18 cellular contexts compared by ENCODE assay signal in genomic region chr14:94317259-94317658, GRCh38. TPM values are rescaled to one million over a fixed set of nuclear protein-coding genes. Genes with fewer than 3 reads are reported as not detected.
DNase-seq lines count a peak whose midpoint lies in the region; ATAC-seq, FAIRE-seq and TF ChIP-seq lines count a peak whose summit lies in the region.
"Had no signal": no experiment of that assay in that cellular context is flagged by ENCODE, and none has a peak within 500 bp of the region (broad histone marks: within the 10 kb centered on the region; RNA-seq: fewer than 3 reads in every experiment).

No MANE protein-coding gene starts in this region.

- intact Hi-C loops in left cardiac atrium (cut with DNase I): no loop called here
- intact Hi-C loops in aorta (cut with DNase I): no loop called here

- no peaks in the 10 kb centered on the region for H3K9me3 ChIP-seq in mucosa of rectum (ENCODE audit: control insufficient read depth in 2 of 2, low read length in 2 of 2)
- H3K9me3 ChIP-seq in aorta (ENCODE audit: control insufficient read depth, low read length): no peaks in the 10 kb centered on the region
- H3K9me3 ChIP-seq: BLaER1 had no signal

- DNase-seq in bronchial epithelial cell (ENCODE audit: low read depth) (peak; percentile 24), left cardiac atrium (peak; percentile 64), aorta (peak in 1 of 2 donors; percentile 56), SKM-1 (lab: John Stamatoyannopoulos, UW; ENCODE audit: unreplicated experiment) (no peak), HTR-8/SVneo (ENCODE audit: insufficient read length, low spot score) (no peak)
- DNase-seq in activated naive CD4-positive, alpha-beta T cell (lab: John Stamatoyannopoulos, UW): no peak
- DNase-seq: activated CD4-positive, alpha-beta T cell treated with anti-CD3 and anti-CD28 coated beads, Interleukin-2, amount 10 ng/mL, durations not matched to agents 24 days and 14 days; activated naive CD4-positive, alpha-beta T cell treated with anti-CD3 and anti-CD28 coated beads, Interleukin-2, amount 50 U/mL, for 16 hours; effector CD8-positive, alpha-beta T cell; Kasumi-1; NCI-H1436 treated with DMSO at 0.1 percent for 48 hours; SIG-M5; stimulated activated CD4-positive, alpha-beta T cell treated with anti-CD3 and anti-CD28 coated beads, Interleukin-15, amount 100 ng/mL, for 24 hours; T1000 had no signal

- TF ChIP-seq CTCF in bronchial epithelial cell (IDR thresholded peaks at IDR 0.05; ENCODE audit: insufficient read depth, low read length, severe bottlenecking): no peak

- peak; percentile 93 to 96 for ATAC-seq in left cardiac atrium
- peak; percentile 63 for ATAC-seq in aorta (ENCODE audit: low FRiP score)

- H3K9ac ChIP-seq in mucosa of rectum (ENCODE audit: low read depth in 1 of 2, low read length in 2 of 2): peak overlapping the region; percentile 47
- H3K9ac ChIP-seq: BLaER1, parathyroid adenoma had no signal

- H3K27me3 ChIP-seq in bronchial epithelial cell (ENCODE audit: control insufficient read depth, insufficient read depth, low read length) (no peaks in the 10 kb centered on the region), mucosa of rectum (ENCODE audit: control insufficient read depth in 2 of 2, insufficient read depth in 2 of 2, low read length in 2 of 2) (no peaks in the 10 kb centered on the region), aorta (ENCODE audit: control insufficient read depth in 1 of 2, insufficient read depth in 2 of 2, low read length in 1 of 2) (no peaks in the 10 kb centered on the region)
- H3K27me3 ChIP-seq: BLaER1 had no signal

- H3K4me3 ChIP-seq in bronchial epithelial cell (ENCODE audit: low read depth, low read length) (no peak overlapping the region), mucosa of rectum (ENCODE audit: low read length in 2 of 2) (no peak overlapping the region), aorta (ENCODE audit: low read length in 2 of 2) (no peak overlapping the region)
- H3K4me3 ChIP-seq: BLaER1 had no signal

- FAIRE-seq in bronchial epithelial cell (lab: Jason Lieb, UNC): no peak
- FAIRE-seq in HTR-8/SVneo (lab: Jason Lieb, UNC): no peak

- H3K4me1 ChIP-seq in mucosa of rectum (ENCODE audit: control insufficient read depth in 2 of 2, insufficient read depth in 2 of 2, low read length in 2 of 2) (peaks cover 2 to 24% of the 10 kb centered on the region in 2 donors), aorta (ENCODE audit: control insufficient read depth in 1 of 2, insufficient read depth in 2 of 2, low read length in 2 of 2) (no peaks in the 10 kb centered on the region)
- H3K4me1 ChIP-seq: BLaER1, parathyroid adenoma had no signal

- peak overlapping the region; percentile 71 to 84 for H3K27ac ChIP-seq in mucosa of rectum (ENCODE audit: low read depth in 2 of 2, low read length in 2 of 2)
- H3K27ac ChIP-seq in aorta (ENCODE audit: low read depth in 1 of 2, low read length in 2 of 2): no peak overlapping the region
- H3K27ac ChIP-seq: BLaER1, parathyroid adenoma had no signal

- WGBS in aorta, 2 donors: 53 to 55% methylated on average over 4 of the region's 4 CpGs

- no peaks in the 10 kb centered on the region for H3K36me3 ChIP-seq in bronchial epithelial cell (ENCODE audit: control insufficient read depth, insufficient read depth, low read length)
- H3K36me3 ChIP-seq in mucosa of rectum (ENCODE audit: control insufficient read depth in 2 of 2, insufficient read depth in 2 of 2, low read length in 2 of 2): no peaks in the 10 kb centered on the region
- H3K36me3 ChIP-seq in aorta (ENCODE audit: control insufficient read depth in 1 of 2, insufficient read depth in 2 of 2, low read length in 1 of 2): no peaks in the 10 kb centered on the region
- H3K36me3 ChIP-seq: BLaER1 had no signal

RNA-seq across cellular contexts. Expression of gene SERPINA6, which starts 5.9 kb away (rescaled TPM):
- total RNA-seq in bronchial epithelial cell (not detected in 2 replicates), left cardiac atrium (not detected), aorta (not detected)
- polyA plus RNA-seq in aorta: not detected
- total RNA-seq: activated CD4-positive, alpha-beta T cell treated with anti-CD3 and anti-CD28 coated beads, Interleukin-2, amount 10 ng/mL, durations not matched to agents 24 days and 14 days; mononuclear cell had no signal

RNA-seq across cellular contexts. Expression of gene SERPINA10, which starts 24.2 kb away (rescaled TPM):
- total RNA-seq in bronchial epithelial cell (not detected in 2 replicates), left cardiac atrium (not detected), aorta (not detected)
- polyA plus RNA-seq in aorta: not detected
- total RNA-seq: activated CD4-positive, alpha-beta T cell treated with anti-CD3 and anti-CD28 coated beads, Interleukin-2, amount 10 ng/mL, durations not matched to agents 24 days and 14 days; mononuclear cell had no signal

RNA-seq across cellular contexts. Expression of gene SERPINA2, which starts 49.2 kb away (rescaled TPM):
- total RNA-seq in bronchial epithelial cell: not detected in 2 replicates
- not detected for total RNA-seq in left cardiac atrium
- not detected for total RNA-seq in aorta
- not detected for polyA plus RNA-seq in aorta
- total RNA-seq: activated CD4-positive, alpha-beta T cell treated with anti-CD3 and anti-CD28 coated beads, Interleukin-2, amount 10 ng/mL, durations not matched to agents 24 days and 14 days had no signal

Comparison
In these comparisons a context has a peak if more than half of its experiments do, and no peak if none do; other contexts are left out.
1. DNase-seq: peak in bronchial epithelial cell (single experiment) and left cardiac atrium (single experiment); none in SKM-1 (single experiment), HTR-8/SVneo (single experiment) and activated naive CD4-positive, alpha-beta T cell (0 of 4).
2. H3K27ac ChIP-seq: peak in mucosa of rectum (2 of 2); none in aorta (0 of 2).